Comparison of ENCODE assay signal across 1 cellular context in the genomic region with DNA sequence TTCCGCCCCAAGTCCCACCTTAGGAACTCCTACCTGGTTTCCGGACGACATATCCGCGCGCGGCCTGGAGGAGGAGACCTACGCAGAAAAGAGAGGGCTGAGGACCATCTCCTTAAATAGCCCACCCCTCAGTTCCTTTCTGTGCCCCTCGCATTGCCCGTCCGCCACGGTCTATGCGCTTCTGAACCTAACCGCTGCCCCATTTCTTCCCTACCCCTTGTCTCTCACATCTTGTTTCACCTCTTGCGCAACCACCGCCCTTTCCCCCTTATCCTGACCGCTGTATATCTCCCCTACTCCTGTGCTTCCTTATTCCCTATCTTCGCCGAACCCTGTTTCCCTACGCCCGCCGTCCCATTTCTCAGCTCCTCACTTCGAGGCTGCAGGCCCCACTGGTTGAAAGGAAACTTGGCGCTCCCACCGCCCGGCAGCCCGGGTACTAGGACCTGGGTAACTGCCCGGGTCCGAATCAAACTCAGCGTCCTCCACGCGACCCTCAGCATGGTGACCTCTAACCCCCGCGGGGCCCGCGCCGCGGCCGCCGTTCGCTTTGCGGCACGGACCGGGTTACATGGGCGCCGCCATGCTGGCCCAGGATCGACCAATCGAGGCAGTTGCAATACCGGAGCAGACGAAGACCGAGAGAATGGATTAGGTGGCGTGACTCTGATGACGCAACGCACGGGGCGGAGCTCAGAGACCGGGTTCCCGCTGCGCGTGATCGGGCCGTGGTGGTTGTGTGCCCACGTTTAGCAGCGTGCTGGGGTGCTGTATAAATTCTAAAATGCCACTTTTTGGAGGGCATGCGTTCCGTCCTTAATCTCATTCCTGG.
TF ChIP-seq lines count a peak whose summit lies in the region.

A gene (minus strand): TSS at position 612 of the 832 bp plus-strand sequence. CDS start 109 bp downstream, at position 503.

TF ChIP-seq in K562, 482 proteins besides CTCF, POLR2A, EP300 and RAD21 (continued from another document and continues in another):
- TF ChIP-seq, protein P1, sequence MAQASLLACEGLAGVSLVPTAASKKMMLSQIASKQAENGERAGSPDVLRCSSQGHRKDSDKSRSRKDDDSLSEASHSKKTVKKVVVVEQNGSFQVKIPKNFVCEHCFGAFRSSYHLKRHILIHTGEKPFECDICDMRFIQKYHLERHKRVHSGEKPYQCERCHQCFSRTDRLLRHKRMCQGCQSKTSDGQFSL (CRISPR knock-in tag; IDR thresholded peaks at IDR 0.05) = 0 out of 2 replicates have a peak, but pooled peaks have one; percentile 24
- TF ChIP-seq, protein P1 (tag; IDR thresholded peaks at IDR 0.05) = no peak
- TF ChIP-seq XRCC5 (IDR thresholded peaks at IDR 0.05; ENCODE audit: low read depth, low read length) (peak; percentile 99), ARID1B (IDR thresholded peaks at IDR 0.05) (peak; percentile 75), KLF16 (IDR thresholded peaks at IDR 0.05) (no peak), ZNF311 (CRISPR knock-in tag; IDR thresholded peaks at IDR 0.05) (no peak), PCBP2 (IDR thresholded peaks at IDR 0.05; ENCODE audit: low read depth, low read length, poor library complexity, severe bottlenecking) (no peak), ZNF23 (CRISPR knock-in tag; IDR thresholded peaks at IDR 0.05) (no peak), MED1 (CRISPR knock-in tag; IDR thresholded peaks at IDR 0.05; ENCODE audit: borderline replicate concordance) (no peak), SNRNP70 (optimal IDR thresholded peaks at IDR 0.05; ENCODE audit: low read depth, low read length) (no peak), PTTG1 (tag; IDR thresholded peaks at IDR 0.05; ENCODE audit: low read depth) (no peak), STAT5A (IDR thresholded peaks at IDR 0.05; ENCODE audit: borderline replicate concordance, low read length) (no peak; the same call in 1 of the 2 replicates), IFI16 (CRISPR knock-in tag; IDR thresholded peaks at IDR 0.05) (no peak), FOXP1 (CRISPR knock-in tag; IDR thresholded peaks at IDR 0.05) (peak; percentile 90), XRCC3 (IDR thresholded peaks at IDR 0.05) (no peak), ZNF175 (CRISPR knock-in tag; IDR thresholded peaks at IDR 0.05; ENCODE audit: low read depth) (no peak; the same call in 1 of the 2 replicates), KLF13 (tag; IDR thresholded peaks at IDR 0.05; ENCODE audit: borderline replicate concordance, low read depth) (no peak), GABPB2 (CRISPR knock-in tag; conservative IDR thresholded peaks at IDR 0.05) (peak; percentile 70; the same call in 1 of the 2 replicates), DIDO1 (tag; IDR thresholded peaks at IDR 0.05; ENCODE audit: low read depth) (peak; percentile 97), JUN (IDR thresholded peaks at IDR 0.05; ENCODE audit: borderline replicate concordance, low read depth, low read length) (peak; percentile 96), JUN (CRISPR knock-in tag; IDR thresholded peaks at IDR 0.05; ENCODE audit: borderline replicate concordance) (no peak), SNIP1 (IDR thresholded peaks at IDR 0.05; ENCODE audit: low read depth) (no peak), BRD4 (IDR thresholded peaks at IDR 0.05) (no peak), NUFIP1 (IDR thresholded peaks at IDR 0.05; ENCODE audit: partially characterized antibody) (no peak)
- TF ChIP-seq, protein P2, sequence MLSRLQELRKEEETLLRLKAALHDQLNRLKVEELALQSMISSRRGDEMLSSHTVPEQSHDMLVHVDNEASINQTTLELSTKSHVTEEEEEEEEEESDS (CRISPR knock-in tag; IDR thresholded peaks at IDR 0.05) = no peak
- TF ChIP-seq, protein P3, sequence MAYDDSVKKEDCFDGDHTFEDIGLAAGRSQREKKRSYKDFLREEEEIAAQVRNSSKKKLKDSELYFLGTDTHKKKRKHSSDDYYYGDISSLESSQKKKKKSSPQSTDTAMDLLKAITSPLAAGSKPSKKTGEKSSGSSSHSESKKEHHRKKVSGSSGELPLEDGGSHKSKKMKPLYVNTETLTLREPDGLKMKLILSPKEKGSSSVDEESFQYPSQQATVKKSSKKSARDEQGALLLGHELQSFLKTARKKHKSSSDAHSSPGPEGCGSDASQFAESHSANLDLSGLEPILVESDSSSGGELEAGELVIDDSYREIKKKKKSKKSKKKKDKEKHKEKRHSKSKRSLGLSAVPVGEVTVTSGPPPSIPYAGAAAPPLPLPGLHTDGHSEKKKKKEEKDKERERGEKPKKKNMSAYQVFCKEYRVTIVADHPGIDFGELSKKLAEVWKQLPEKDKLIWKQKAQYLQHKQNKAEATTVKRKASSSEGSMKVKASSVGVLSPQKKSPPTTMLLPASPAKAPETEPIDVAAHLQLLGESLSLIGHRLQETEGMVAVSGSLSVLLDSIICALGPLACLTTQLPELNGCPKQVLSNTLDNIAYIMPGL (CRISPR knock-in tag; IDR thresholded peaks at IDR 0.05) = peak; percentile 68; the same call in 1 of the 2 replicates
- TF ChIP-seq, protein P4, sequence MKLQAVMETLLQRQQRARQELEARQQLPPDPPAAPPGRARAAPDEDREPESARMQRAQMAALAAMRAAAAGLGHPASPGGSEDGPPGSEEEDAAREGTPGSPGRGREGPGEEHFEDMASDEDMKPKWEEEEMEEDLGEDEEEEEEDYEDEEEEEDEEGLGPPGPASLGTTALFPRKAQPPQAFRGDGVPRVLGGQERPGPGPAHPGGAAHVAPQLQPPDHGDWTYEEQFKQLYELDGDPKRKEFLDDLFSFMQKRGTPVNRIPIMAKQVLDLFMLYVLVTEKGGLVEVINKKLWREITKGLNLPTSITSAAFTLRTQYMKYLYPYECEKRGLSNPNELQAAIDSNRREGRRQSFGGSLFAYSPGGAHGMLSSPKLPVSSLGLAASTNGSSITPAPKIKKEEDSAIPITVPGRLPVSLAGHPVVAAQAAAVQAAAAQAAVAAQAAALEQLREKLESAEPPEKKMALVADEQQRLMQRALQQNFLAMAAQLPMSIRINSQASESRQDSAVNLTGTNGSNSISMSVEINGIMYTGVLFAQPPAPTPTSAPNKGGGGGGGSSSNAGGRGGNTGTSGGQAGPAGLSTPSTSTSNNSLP (IDR thresholded peaks at IDR 0.05; ENCODE audit: borderline replicate concordance, low read depth, low read length) = 0 out of 2 replicates have a peak, but pooled peaks have one; percentile 16
- TF ChIP-seq, protein P5, sequence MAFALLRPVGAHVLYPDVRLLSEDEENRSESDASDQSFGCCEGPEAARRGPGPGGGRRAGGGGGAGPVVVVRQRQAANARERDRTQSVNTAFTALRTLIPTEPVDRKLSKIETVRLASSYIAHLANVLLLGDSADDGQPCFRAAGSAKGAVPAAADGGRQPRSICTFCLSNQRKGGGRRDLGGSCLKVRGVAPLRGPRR (CRISPR knock-in tag; IDR thresholded peaks at IDR 0.05) = no peak
- TF ChIP-seq, protein P6, sequence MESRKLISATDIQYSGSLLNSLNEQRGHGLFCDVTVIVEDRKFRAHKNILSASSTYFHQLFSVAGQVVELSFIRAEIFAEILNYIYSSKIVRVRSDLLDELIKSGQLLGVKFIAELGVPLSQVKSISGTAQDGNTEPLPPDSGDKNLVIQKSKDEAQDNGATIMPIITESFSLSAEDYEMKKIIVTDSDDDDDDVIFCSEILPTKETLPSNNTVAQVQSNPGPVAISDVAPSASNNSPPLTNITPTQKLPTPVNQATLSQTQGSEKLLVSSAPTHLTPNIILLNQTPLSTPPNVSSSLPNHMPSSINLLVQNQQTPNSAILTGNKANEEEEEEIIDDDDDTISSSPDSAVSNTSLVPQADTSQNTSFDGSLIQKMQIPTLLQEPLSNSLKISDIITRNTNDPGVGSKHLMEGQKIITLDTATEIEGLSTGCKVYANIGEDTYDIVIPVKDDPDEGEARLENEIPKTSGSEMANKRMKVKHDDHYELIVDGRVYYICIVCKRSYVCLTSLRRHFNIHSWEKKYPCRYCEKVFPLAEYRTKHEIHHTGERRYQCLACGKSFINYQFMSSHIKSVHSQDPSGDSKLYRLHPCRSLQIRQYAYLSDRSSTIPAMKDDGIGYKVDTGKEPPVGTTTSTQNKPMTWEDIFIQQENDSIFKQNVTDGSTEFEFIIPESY (CRISPR knock-in tag; IDR thresholded peaks at IDR 0.05) = peak; percentile 82
- TF ChIP-seq, protein P7, sequence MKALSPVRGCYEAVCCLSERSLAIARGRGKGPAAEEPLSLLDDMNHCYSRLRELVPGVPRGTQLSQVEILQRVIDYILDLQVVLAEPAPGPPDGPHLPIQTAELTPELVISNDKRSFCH (CRISPR knock-in tag; IDR thresholded peaks at IDR 0.05) = no peak
- TF ChIP-seq, protein P7 (tag; IDR thresholded peaks at IDR 0.05) = peak; percentile 88
- TF ChIP-seq, protein P8, sequence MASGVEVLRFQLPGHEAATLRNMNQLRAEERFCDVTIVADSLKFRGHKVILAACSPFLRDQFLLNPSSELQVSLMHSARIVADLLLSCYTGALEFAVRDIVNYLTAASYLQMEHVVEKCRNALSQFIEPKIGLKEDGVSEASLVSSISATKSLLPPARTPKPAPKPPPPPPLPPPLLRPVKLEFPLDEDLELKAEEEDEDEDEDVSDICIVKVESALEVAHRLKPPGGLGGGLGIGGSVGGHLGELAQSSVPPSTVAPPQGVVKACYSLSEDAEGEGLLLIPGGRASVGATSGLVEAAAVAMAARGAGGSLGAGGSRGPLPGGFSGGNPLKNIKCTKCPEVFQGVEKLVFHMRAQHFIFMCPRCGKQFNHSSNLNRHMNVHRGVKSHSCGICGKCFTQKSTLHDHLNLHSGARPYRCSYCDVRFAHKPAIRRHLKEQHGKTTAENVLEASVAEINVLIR (CRISPR knock-in tag; IDR thresholded peaks at IDR 0.05) = peak; percentile 88
- TF ChIP-seq, protein P9, sequence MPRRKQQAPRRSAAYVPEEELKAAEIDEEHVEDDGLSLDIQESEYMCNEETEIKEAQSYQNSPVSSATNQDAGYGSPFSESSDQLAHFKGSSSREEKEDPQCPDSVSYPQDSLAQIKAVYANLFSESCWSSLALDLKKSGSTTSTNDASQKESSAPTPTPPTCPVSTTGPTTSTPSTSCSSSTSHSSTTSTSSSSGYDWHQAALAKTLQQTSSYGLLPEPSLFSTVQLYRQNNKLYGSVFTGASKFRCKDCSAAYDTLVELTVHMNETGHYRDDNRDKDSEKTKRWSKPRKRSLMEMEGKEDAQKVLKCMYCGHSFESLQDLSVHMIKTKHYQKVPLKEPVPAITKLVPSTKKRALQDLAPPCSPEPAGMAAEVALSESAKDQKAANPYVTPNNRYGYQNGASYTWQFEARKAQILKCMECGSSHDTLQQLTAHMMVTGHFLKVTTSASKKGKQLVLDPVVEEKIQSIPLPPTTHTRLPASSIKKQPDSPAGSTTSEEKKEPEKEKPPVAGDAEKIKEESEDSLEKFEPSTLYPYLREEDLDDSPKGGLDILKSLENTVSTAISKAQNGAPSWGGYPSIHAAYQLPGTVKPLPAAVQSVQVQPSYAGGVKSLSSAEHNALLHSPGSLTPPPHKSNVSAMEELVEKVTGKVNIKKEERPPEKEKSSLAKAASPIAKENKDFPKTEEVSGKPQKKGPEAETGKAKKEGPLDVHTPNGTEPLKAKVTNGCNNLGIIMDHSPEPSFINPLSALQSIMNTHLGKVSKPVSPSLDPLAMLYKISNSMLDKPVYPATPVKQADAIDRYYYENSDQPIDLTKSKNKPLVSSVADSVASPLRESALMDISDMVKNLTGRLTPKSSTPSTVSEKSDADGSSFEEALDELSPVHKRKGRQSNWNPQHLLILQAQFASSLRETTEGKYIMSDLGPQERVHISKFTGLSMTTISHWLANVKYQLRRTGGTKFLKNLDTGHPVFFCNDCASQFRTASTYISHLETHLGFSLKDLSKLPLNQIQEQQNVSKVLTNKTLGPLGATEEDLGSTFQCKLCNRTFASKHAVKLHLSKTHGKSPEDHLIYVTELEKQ (CRISPR knock-in tag; IDR thresholded peaks at IDR 0.05) = no peak
- TF ChIP-seq, protein P10, sequence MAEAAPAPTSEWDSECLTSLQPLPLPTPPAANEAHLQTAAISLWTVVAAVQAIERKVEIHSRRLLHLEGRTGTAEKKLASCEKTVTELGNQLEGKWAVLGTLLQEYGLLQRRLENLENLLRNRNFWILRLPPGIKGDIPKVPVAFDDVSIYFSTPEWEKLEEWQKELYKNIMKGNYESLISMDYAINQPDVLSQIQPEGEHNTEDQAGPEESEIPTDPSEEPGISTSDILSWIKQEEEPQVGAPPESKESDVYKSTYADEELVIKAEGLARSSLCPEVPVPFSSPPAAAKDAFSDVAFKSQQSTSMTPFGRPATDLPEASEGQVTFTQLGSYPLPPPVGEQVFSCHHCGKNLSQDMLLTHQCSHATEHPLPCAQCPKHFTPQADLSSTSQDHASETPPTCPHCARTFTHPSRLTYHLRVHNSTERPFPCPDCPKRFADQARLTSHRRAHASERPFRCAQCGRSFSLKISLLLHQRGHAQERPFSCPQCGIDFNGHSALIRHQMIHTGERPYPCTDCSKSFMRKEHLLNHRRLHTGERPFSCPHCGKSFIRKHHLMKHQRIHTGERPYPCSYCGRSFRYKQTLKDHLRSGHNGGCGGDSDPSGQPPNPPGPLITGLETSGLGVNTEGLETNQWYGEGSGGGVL (CRISPR knock-in tag; IDR thresholded peaks at IDR 0.05) = no peak
- TF ChIP-seq, protein P11, sequence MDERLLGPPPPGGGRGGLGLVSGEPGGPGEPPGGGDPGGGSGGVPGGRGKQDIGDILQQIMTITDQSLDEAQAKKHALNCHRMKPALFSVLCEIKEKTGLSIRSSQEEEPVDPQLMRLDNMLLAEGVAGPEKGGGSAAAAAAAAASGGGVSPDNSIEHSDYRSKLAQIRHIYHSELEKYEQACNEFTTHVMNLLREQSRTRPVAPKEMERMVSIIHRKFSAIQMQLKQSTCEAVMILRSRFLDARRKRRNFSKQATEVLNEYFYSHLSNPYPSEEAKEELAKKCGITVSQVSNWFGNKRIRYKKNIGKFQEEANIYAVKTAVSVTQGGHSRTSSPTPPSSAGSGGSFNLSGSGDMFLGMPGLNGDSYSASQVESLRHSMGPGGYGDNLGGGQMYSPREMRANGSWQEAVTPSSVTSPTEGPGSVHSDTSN (CRISPR knock-in tag; IDR thresholded peaks at IDR 0.05; ENCODE audit: low read depth) = no peak
- TF ChIP-seq, protein P11 (tag; conservative IDR thresholded peaks at IDR 0.05; ENCODE audit: low read depth) = no peak
- TF ChIP-seq, protein P12, sequence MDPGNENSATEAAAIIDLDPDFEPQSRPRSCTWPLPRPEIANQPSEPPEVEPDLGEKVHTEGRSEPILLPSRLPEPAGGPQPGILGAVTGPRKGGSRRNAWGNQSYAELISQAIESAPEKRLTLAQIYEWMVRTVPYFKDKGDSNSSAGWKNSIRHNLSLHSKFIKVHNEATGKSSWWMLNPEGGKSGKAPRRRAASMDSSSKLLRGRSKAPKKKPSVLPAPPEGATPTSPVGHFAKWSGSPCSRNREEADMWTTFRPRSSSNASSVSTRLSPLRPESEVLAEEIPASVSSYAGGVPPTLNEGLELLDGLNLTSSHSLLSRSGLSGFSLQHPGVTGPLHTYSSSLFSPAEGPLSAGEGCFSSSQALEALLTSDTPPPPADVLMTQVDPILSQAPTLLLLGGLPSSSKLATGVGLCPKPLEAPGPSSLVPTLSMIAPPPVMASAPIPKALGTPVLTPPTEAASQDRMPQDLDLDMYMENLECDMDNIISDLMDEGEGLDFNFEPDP (CRISPR knock-in tag; IDR thresholded peaks at IDR 0.05) = no peak
